In the genomic region with DNA sequence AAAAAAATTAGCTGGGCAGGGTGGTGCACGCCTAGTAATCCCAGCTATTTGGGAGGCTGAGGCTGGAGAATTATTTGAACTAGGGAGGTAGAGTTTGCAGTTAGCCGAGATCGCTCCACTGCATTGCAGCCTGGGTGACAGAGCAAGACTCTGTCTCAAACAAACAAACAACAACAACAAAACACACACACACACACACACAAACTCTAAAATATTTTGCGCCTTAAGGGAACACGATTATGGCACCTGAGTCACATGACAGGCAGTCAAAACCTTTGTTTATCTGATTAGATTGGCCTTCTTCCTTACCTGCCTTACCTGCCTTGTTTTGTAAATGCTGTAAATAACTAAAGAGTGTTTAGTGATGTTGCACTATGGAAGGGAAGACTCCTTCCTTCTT, we compare ENCODE assay signal across 8 cellular contexts.
"Had no signal": no experiment of that assay in that cellular context is flagged by ENCODE, and none has a peak within 500 bp of the region (broad histone marks: within the 10 kb centered on the region; RNA-seq: fewer than 3 reads in every experiment).

No MANE protein-coding gene starts in this region.

- H3K4me3 ChIP-seq: GM23248, GM23338, HAP-1 had no signal

- DNase-seq: GOT3, H7, H9, HCEC 1CT, HFFc6 had no signal

- H3K4me2 ChIP-seq: GM23338 had no signal

- H3K9ac ChIP-seq: GM23248 had no signal

- H3K9me3 ChIP-seq: HAP-1 had no signal

- H3K27ac ChIP-seq: GM23248 had no signal

- H2AFZ ChIP-seq: GM23248, GM23338 had no signal

- H3K36me3 ChIP-seq: HAP-1 had no signal
